ENCODE assay signal across 9 cellular contexts in genomic region chr6:13708679-13709261, GRCh38. TPM values are rescaled to one million over a fixed set of nuclear protein-coding genes. Genes with fewer than 3 reads are reported as not detected.
DNase-seq lines count a peak whose midpoint lies in the region; ATAC-seq, FAIRE-seq and TF ChIP-seq lines count a peak whose summit lies in the region.
"Had no signal": no experiment of that assay in that cellular context is flagged by ENCODE, and none has a peak within 500 bp of the region (broad histone marks: within the 10 kb centered on the region; RNA-seq: fewer than 3 reads in every experiment).

No MANE protein-coding gene starts in this region.

- peaks cover 19% of the 10 kb centered on the region for H3K36me3 Mint-ChIP-seq in central memory CD8-positive, alpha-beta T cell (ENCODE audit: insufficient read depth)
- H3K36me3 Mint-ChIP-seq in naive B cell, result no peaks in the 10 kb centered on the region

- TF ChIP-seq CTCF in BJ (IDR thresholded peaks at IDR 0.05; ENCODE audit: insufficient read depth, low read depth, low read length) (no peak), MM.1S (IDR thresholded peaks at IDR 0.05; ENCODE audit: low read length) (no peak)

- H3K36me3 ChIP-seq in BJ (ENCODE audit: control insufficient read depth, insufficient read depth, low read length) (no peaks in the 10 kb centered on the region), MM.1S (replicated peaks; ENCODE audit: insufficient read depth, low read length) (no peaks in the 10 kb centered on the region; the same call in 1 of the 2 replicates)

- H3K79me2 ChIP-seq in MM.1S (ENCODE audit: low read length), result peaks cover 71% of the 10 kb centered on the region

- no peaks in the 10 kb centered on the region for H3K9me3 ChIP-seq in MM.1S (replicated peaks; ENCODE audit: insufficient read depth, low read length)

- no peak overlapping the region; the same call in 1 of the 2 replicates for H3K27ac ChIP-seq in MM.1S (ENCODE audit: low read length)

- FAIRE-seq in RCC 7860 (lab: Jason Lieb, UNC), result no peak
- FAIRE-seq: colon had no signal

- H3F3A ChIP-seq in MM.1S (ENCODE audit: insufficient read depth, low read length), result peaks cover 9% of the 10 kb centered on the region

- no peak for ATAC-seq in central memory CD8-positive, alpha-beta T cell (replicated peaks; ENCODE audit: extremely low read depth, poor library complexity, severe bottlenecking)
- ATAC-seq in naive B cell (ENCODE audit: low read depth in 2 of 2), result no peak

- no peaks in the 10 kb centered on the region for H3K9me2 ChIP-seq in MM.1S (replicated peaks; ENCODE audit: insufficient read depth, low read length)

- no peaks in the 10 kb centered on the region for H3K27me3 Mint-ChIP-seq in central memory CD8-positive, alpha-beta T cell
- no peaks in the 10 kb centered on the region for H3K27me3 Mint-ChIP-seq in naive B cell

- peak overlapping the region; percentile 93 for H3K4me3 Mint-ChIP-seq in central memory CD8-positive, alpha-beta T cell
- peak overlapping the region; percentile 83 to 97 (median 92) for H3K4me3 Mint-ChIP-seq in naive B cell

- POLR2A ChIA-PET in BJ (lab: Charles Lee), result interaction anchor here (0.6 kb wide), 1 partner anchor 54 kb away, joined by 5 read pairs; no protein-coding TSS in a partner anchor

- peaks cover 46% of the 10 kb centered on the region for H3K4me1 Mint-ChIP-seq in central memory CD8-positive, alpha-beta T cell
- peaks cover 29 to 42% (median 37%) of the 10 kb centered on the region in 3 donors for H3K4me1 Mint-ChIP-seq in naive B cell

- no peak overlapping the region for H2AFZ ChIP-seq in MM.1S (ENCODE audit: low read length)

- peak overlapping the region; percentile 96 for H3K27ac Mint-ChIP-seq in central memory CD8-positive, alpha-beta T cell (ENCODE audit: low read depth)
- peak overlapping the region in 5 of 6 donors; percentile 57 to 95 (median 90) for H3K27ac Mint-ChIP-seq in naive B cell

- H3K27me3 ChIP-seq in BJ (ENCODE audit: control insufficient read depth, insufficient read depth, low read length) (no peaks in the 10 kb centered on the region), MM.1S (replicated peaks; ENCODE audit: insufficient read depth, low read length) (no peaks in the 10 kb centered on the region)

- CTCF ChIA-PET in BJ (lab: Yijun Ruan, JAX), result interaction anchor here (0.7 to 1.9 kb wide), 2 partner anchors 13 to 93 kb away, joined by 3 to 8 read pairs; partner anchors contain the start of gene NOL7

- H4K20me1 ChIP-seq in MM.1S (ENCODE audit: insufficient read depth, low read length), result peaks cover 3% of the 10 kb centered on the region; the same call in 1 of the 2 replicates

- peak overlapping the region; percentile 49 for H3K4me3 ChIP-seq in BJ (ENCODE audit: low read depth, low read length)
- peak overlapping the region; percentile 75 for H3K4me3 ChIP-seq in MM.1S (ENCODE audit: low read length)

- H3K9me3 Mint-ChIP-seq in central memory CD8-positive, alpha-beta T cell, result no peaks in the 10 kb centered on the region
- no peaks in the 10 kb centered on the region for H3K9me3 Mint-ChIP-seq in naive B cell

- peak overlapping the region; percentile 65 for H3K4me2 ChIP-seq in MM.1S (ENCODE audit: low read depth, low read length)

- DNase-seq in BJ (ENCODE audit: low read depth), result no peak
- DNase-seq in MM.1S, result no peak
- DNase-seq in central memory CD8-positive, alpha-beta T cell (ENCODE audit: low spot score in 2 of 2), result no peak
- DNase-seq in naive B cell, result no peak
- no peak for DNase-seq in stimulated activated CD8-positive, alpha-beta memory T cell treated with anti-CD3 and anti-CD28 coated beads, Interleukin-4, amount 100 ng/mL, for 48 hours
- DNase-seq in RCC 7860 (ENCODE audit: low spot score), result no peak
- DNase-seq in superior temporal gyrus (ENCODE audit: extremely low spot score), result no peak
- no peak for DNase-seq in NCI-H2171 (lab: John Stamatoyannopoulos, UW)

- peak overlapping the region; percentile 72; the same call in 1 of the 2 replicates for H3K9ac ChIP-seq in MM.1S (ENCODE audit: low read length)

- peaks cover 14% of the 10 kb centered on the region; the same call in 1 of the 2 replicates for H3K4me1 ChIP-seq in MM.1S (ENCODE audit: low read length)

RNA-seq across cellular contexts. Expression of gene RANBP9, which starts 2.9 kb away (rescaled TPM):
- polyA plus RNA-seq in BJ (2011; rRNA removed), result 14.4 and 23.4 TPM in 2 replicates
- 12.9 and 19.1 TPM in 2 replicates for polyA minus RNA-seq in BJ (2011; rRNA and poly(A)+ RNA removed)
- polyA plus RNA-seq in naive B cell (ENCODE audit: low read depth in 6 of 6), result 1 to 10 TPM; 2.2 to 5.0 (median 3.3) TPM
